Comparison of ENCODE assay signal across 15 cellular contexts in genomic region chr12:1281683-1282366, GRCh38.
DNase-seq lines count a peak whose midpoint lies in the region; ATAC-seq, FAIRE-seq and TF ChIP-seq lines count a peak whose summit lies in the region.
"Had no signal": no experiment of that assay in that cellular context is flagged by ENCODE, and none has a peak within 500 bp of the region (broad histone marks: within the 10 kb centered on the region; RNA-seq: fewer than 3 reads in every experiment).

No MANE protein-coding gene starts in this region.

- peak; percentile 94 for FAIRE-seq in H54 (lab: Jason Lieb, UNC)

- H3K27me3 ChIP-seq in heart right ventricle = no peaks in the 10 kb centered on the region
- H3K27me3 ChIP-seq in stomach smooth muscle (ENCODE audit: control insufficient read depth in 1 of 2, insufficient read depth in 2 of 2, low read length in 2 of 2) = no peaks in the 10 kb centered on the region
- H3K27me3 ChIP-seq: right lobe of liver had no signal

- TF ChIP-seq POLR2A in H54 (IDR thresholded peaks at IDR 0.05; ENCODE audit: low read depth, low read length) = no peak

- H3K4me1 ChIP-seq in heart right ventricle = peaks cover 0 to 6% (median 0%) of the 10 kb centered on the region in 9 donors
- H3K4me1 ChIP-seq in stomach smooth muscle (ENCODE audit: control insufficient read depth, insufficient read depth, low read length) = peaks cover 8% of the 10 kb centered on the region
- H3K4me1 ChIP-seq: right lobe of liver had no signal

- H3K9me3 ChIP-seq in heart right ventricle = no peaks in the 10 kb centered on the region
- no peaks in the 10 kb centered on the region for H3K9me3 ChIP-seq in stomach smooth muscle (ENCODE audit: control insufficient read depth in 2 of 2, low read length in 2 of 2)
- H3K9me3 ChIP-seq: right lobe of liver, thoracic aorta had no signal

- ATAC-seq in heart right ventricle = peak in 6 of 8 donors; percentile 31 to 79 (median 58)
- ATAC-seq: activated CD8-positive, alpha-beta T cell treated with anti-CD3 and anti-CD28 coated beads, Interleukin-2, amount 10 ng/mL, durations not matched to agents 7 days and 5 days; right lobe of liver had no signal

- intact Hi-C loops in heart right ventricle (cut with DNase I) = loop anchor here in 2 of 10 donors (10.0 kb wide), 2 partner anchors 283 to 293 kb away; no protein-coding TSS in a partner anchor

- TF ChIP-seq CTCF in astrocyte of the spinal cord (IDR thresholded peaks at IDR 0.05; ENCODE audit: low read depth, low read length) = no peak
- no peak for TF ChIP-seq CTCF in heart right ventricle (IDR thresholded peaks at IDR 0.05)

- H3K36me3 ChIP-seq in heart right ventricle (no peaks in the 10 kb centered on the region), stomach smooth muscle (ENCODE audit: control insufficient read depth in 2 of 2, insufficient read depth in 2 of 2, low read length in 2 of 2) (no peaks in the 10 kb centered on the region)
- H3K36me3 ChIP-seq: right lobe of liver, thoracic aorta had no signal

- H3K4me3 ChIP-seq in astrocyte of the spinal cord (ENCODE audit: low read depth, low read length) (no peak overlapping the region), heart right ventricle (no peak overlapping the region), stomach smooth muscle (ENCODE audit: low read length in 2 of 2) (no peak overlapping the region)
- H3K4me3 ChIP-seq: right lobe of liver, thoracic aorta had no signal

- H3K9ac ChIP-seq in stomach smooth muscle (ENCODE audit: low read length in 2 of 2) = no peak overlapping the region

- 79 to 80% methylated on average over 7 of the region's 7 CpGs for WGBS in heart right ventricle, 2 donors

- in situ Hi-C loops in astrocyte of the spinal cord (cut with HindIII; ENCODE audit: low sequenced_read_pairs) = no loop called here

- no peak for DNase-seq in H54 (ENCODE audit: insufficient read length, low spot score)
- DNase-seq in astrocyte of the spinal cord (ENCODE audit: low read depth, low spot score) = peak; percentile 76
- no peak for DNase-seq in heart right ventricle
- DNase-seq in DMS114 treated with DMSO at 0.1 percent for 48 hours (lab: John Stamatoyannopoulos, UW; ENCODE audit: unreplicated experiment) = no peak
- DNase-seq in A172 (ENCODE audit: low spot score) = no peak
- DNase-seq in activated naive CD4-positive, alpha-beta T cell (lab: John Stamatoyannopoulos, UW) = no peak
- DNase-seq in mucosa of gallbladder (ENCODE audit: low spot score) = no peak
- DNase-seq: activated CD8-positive, alpha-beta T cell treated with anti-CD3 and anti-CD28 coated beads, Interleukin-2, amount 10 ng/mL, durations not matched to agents 7 days and 5 days; activated naive CD8-positive, alpha-beta T cell treated with anti-CD3 and anti-CD28 coated beads, Interleukin-2, amount 10 ng/mL, durations not matched to agents 7 days and 5 days; effector CD4-positive, alpha-beta T cell; NCI-H2107; OCI-M1; right lobe of liver had no signal

- peak overlapping the region in 7 of 10 donors; percentile 4 to 68 (median 33) for H3K27ac ChIP-seq in heart right ventricle
- H3K27ac ChIP-seq in stomach smooth muscle (ENCODE audit: low read length) = peak overlapping the region; percentile 6
- H3K27ac ChIP-seq: right lobe of liver had no signal
